20 cellular contexts compared by ENCODE assay signal in genomic region chr18:29418136-29418535, GRCh38.
A peak's percentile ranks its signal among the peaks of the same experiment; 100 is the strongest.
DNase-seq lines count a peak whose midpoint lies in the region; ATAC-seq and TF ChIP-seq lines count a peak whose summit lies in the region.
"Had no signal": no experiment of that assay in that cellular context is flagged by ENCODE, and none has a peak within 500 bp of the region (broad histone marks: within the 10 kb centered on the region; RNA-seq: fewer than 3 reads in every experiment).

No MANE protein-coding gene starts in this region.

- H3K27ac Mint-ChIP-seq in type B pancreatic cell, result no peak overlapping the region
- H3K27ac Mint-ChIP-seq: activated B cell treated with CpG ODN at 0.5 μM for 24 hours; immature natural killer cell; stimulated activated naive B cell treated with anti-CD40 and anti-IgM and Interleukin-4, amounts not matched to agents 10 μg/mL and 1 μg/mL and 100 μg/mL, for 72 hours had no signal

- peak; percentile 17 for DNase-seq in GM04503 (ENCODE audit: low read depth)
- peak; percentile 16 for DNase-seq in adipocyte (ENCODE audit: low read depth)
- peak; percentile 72 for DNase-seq in fibroblast of the aortic adventitia (ENCODE audit: low read depth)
- DNase-seq in smooth muscle cell (lab: John Stamatoyannopoulos, UW; ENCODE audit: unreplicated experiment), result no peak
- no peak for DNase-seq in cerebellar nuclear complex (lab: John Stamatoyannopoulos, UW)
- no peak for DNase-seq in type B pancreatic cell (ENCODE audit: extremely low spot score, unreplicated experiment)
- DNase-seq: activated B cell treated with CpG ODN at 0.5 μM for 24 hours; anterior cingulate cortex; GF-D8; immature natural killer cell; mesendoderm; MV-4-11; NCI-H2081 treated with DMSO at 0.1 percent for 48 hours; NCI-H774; RPMI8226; stimulated activated naive B cell treated with anti-CD40 and anti-IgM and Interleukin-4, amounts not matched to agents 10 μg/mL and 1 μg/mL and 100 μg/mL, for 72 hours; T-helper 1 cell had no signal

- H2AFZ ChIP-seq in smooth muscle cell (ENCODE audit: low read depth), result no peak overlapping the region

- H3K4me3 Mint-ChIP-seq in type B pancreatic cell, result no peak overlapping the region
- H3K4me3 Mint-ChIP-seq: activated B cell treated with CpG ODN at 0.5 μM for 24 hours; immature natural killer cell; stimulated activated naive B cell treated with anti-CD40 and anti-IgM and Interleukin-4, amounts not matched to agents 10 μg/mL and 1 μg/mL and 100 μg/mL, for 72 hours had no signal

- H3K27me3 ChIP-seq in adipocyte (replicated peaks; ENCODE audit: control insufficient read depth, insufficient read depth, low read length) (no peaks in the 10 kb centered on the region), smooth muscle cell (ENCODE audit: low read depth) (no peaks in the 10 kb centered on the region)

- peaks cover 8% of the 10 kb centered on the region for H3K9me3 Mint-ChIP-seq in type B pancreatic cell

- no peaks in the 10 kb centered on the region for H3K36me3 Mint-ChIP-seq in type B pancreatic cell
- H3K36me3 Mint-ChIP-seq: immature natural killer cell; stimulated activated naive B cell treated with anti-CD40 and anti-IgM and Interleukin-4, amounts not matched to agents 10 μg/mL and 1 μg/mL and 100 μg/mL, for 72 hours had no signal

- H3K79me2 ChIP-seq in smooth muscle cell (ENCODE audit: low read depth), result no peaks in the 10 kb centered on the region

- H3K4me1 Mint-ChIP-seq in type B pancreatic cell (ENCODE audit: unreplicated experiment), result no peaks in the 10 kb centered on the region
- H3K4me1 Mint-ChIP-seq: activated B cell treated with CpG ODN at 0.5 μM for 24 hours; immature natural killer cell; stimulated activated naive B cell treated with anti-CD40 and anti-IgM and Interleukin-4, amounts not matched to agents 10 μg/mL and 1 μg/mL and 100 μg/mL, for 72 hours had no signal

- no peaks in the 10 kb centered on the region for H3K36me3 ChIP-seq in adipocyte (ENCODE audit: control insufficient read depth, insufficient read depth, low read length, severe bottlenecking)
- H3K36me3 ChIP-seq in smooth muscle cell (ENCODE audit: low read depth), result no peaks in the 10 kb centered on the region

- H3K9ac ChIP-seq in adipocyte (ENCODE audit: low read length) (no peak overlapping the region), smooth muscle cell (ENCODE audit: low read depth) (no peak overlapping the region)

- peak overlapping the region; percentile 71 for H3K27ac ChIP-seq in smooth muscle cell (ENCODE audit: low read depth)
- H3K27ac ChIP-seq: skin epidermis had no signal

- no peaks in the 10 kb centered on the region for H3K27me3 Mint-ChIP-seq in type B pancreatic cell
- H3K27me3 Mint-ChIP-seq: activated B cell treated with CpG ODN at 0.5 μM for 24 hours; stimulated activated naive B cell treated with anti-CD40 and anti-IgM and Interleukin-4, amounts not matched to agents 10 μg/mL and 1 μg/mL and 100 μg/mL, for 72 hours had no signal

- H3K4me1 ChIP-seq in adipocyte (ENCODE audit: control insufficient read depth, insufficient read depth, low read length) (peaks cover 24% of the 10 kb centered on the region), smooth muscle cell (ENCODE audit: low read depth) (peaks cover 3% of the 10 kb centered on the region)

- H3K4me3 ChIP-seq in adipocyte (ENCODE audit: low read length), result peak overlapping the region; percentile 19
- H3K4me3 ChIP-seq in fibroblast of the aortic adventitia (ENCODE audit: low read depth, low read length), result no peak overlapping the region
- H3K4me3 ChIP-seq in smooth muscle cell, result no peak overlapping the region
- H3K4me3 ChIP-seq: skin epidermis had no signal

- H4K20me1 ChIP-seq in smooth muscle cell (ENCODE audit: low read depth), result no peaks in the 10 kb centered on the region

- ATAC-seq in HG03432 (IDR thresholded peaks at IDR 0.05; ENCODE audit: unreplicated experiment), result no peak
- ATAC-seq: HepG2; stimulated activated naive B cell treated with anti-CD40 and anti-IgM and Interleukin-4, amounts not matched to agents 10 μg/mL and 1 μg/mL and 100 μg/mL, for 72 hours had no signal

- peaks cover 3% of the 10 kb centered on the region for H3K9me3 ChIP-seq in adipocyte (ENCODE audit: control insufficient read depth, low read length)
- no peaks in the 10 kb centered on the region for H3K9me3 ChIP-seq in smooth muscle cell (replicated peaks; ENCODE audit: low read depth)

- TF ChIP-seq CTCF in fibroblast of the aortic adventitia (IDR thresholded peaks at IDR 0.05; ENCODE audit: insufficient read depth, low read length) (no peak), smooth muscle cell (IDR thresholded peaks at IDR 0.05; ENCODE audit: borderline replicate concordance, insufficient read depth, poor library complexity, severe bottlenecking) (no peak), type B pancreatic cell (conservative IDR thresholded peaks at IDR 0.05) (no peak)

- peak overlapping the region; percentile 46 for H3K4me2 ChIP-seq in smooth muscle cell

- H3F3A ChIP-seq in smooth muscle cell (ENCODE audit: low read depth), result no peaks in the 10 kb centered on the region

Comparison
In these comparisons a context has a peak if more than half of its experiments do, and no peak if none do; other contexts are left out.
1. DNase-seq: peak in GM04503 (single experiment), adipocyte (single experiment) and fibroblast of the aortic adventitia (single experiment); none in smooth muscle cell (single experiment), cerebellar nuclear complex (0 of 2) and type B pancreatic cell (single experiment).